In the genomic region with DNA sequence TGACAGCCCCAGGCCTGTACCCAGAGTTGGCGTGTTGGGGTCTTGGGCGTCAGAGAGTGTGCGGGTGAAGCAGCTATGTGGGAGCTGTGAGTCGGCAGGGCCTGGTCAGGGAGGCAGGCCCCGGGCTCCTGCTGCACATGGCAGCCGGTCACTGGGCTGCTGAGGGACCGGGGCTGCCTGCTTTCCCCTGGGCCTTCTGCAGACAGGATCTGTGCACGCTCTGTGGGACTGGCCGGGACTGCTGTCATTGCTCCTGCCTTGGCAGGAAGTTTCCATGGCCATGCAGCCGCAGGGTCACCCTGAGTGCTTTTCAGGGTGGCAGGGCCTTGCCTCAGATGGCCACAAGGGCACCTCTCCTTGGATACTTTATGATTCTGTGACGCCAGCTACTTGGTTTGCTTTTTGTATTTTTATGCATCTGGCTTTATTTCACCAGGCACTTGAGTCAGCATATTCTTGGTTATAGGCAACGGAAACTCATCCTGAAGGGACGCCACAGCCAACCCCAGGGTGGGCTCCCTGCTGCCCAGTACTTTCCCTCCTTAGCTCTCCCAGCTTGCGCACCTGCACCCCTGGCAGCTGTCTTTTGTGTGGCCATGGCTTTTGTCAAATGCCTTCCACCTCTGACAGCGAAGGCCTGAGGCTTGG, we compare ENCODE assay signal across 33 cellular contexts. TPM values are rescaled to one million over a fixed set of nuclear protein-coding genes. Genes with fewer than 3 reads are reported as not detected.
A peak's percentile ranks its signal among the peaks of the same experiment; 100 is the strongest.
DNase-seq lines count a peak whose midpoint lies in the region; ATAC-seq, FAIRE-seq and TF ChIP-seq lines count a peak whose summit lies in the region.
"Had no signal": no experiment of that assay in that cellular context is flagged by ENCODE, and none has a peak within 500 bp of the region (broad histone marks: within the 10 kb centered on the region; RNA-seq: fewer than 3 reads in every experiment).

No MANE protein-coding gene starts in this region.

- no peak overlapping the region for H3K14ac ChIP-seq in neuronal stem cell (ENCODE audit: low read length)

- no peak overlapping the region for H2BK15ac ChIP-seq in neuronal stem cell (ENCODE audit: low read length)

- H3K9ac ChIP-seq in K562 (ENCODE audit: insufficient read depth in 1 of 2, low read depth in 2 of 2, low read length in 2 of 2) (peak overlapping the region in 1 of 2 experiments; percentile 45; a peak in 1 of 4 replicates), neuronal stem cell (ENCODE audit: low read depth, low read length, poor library complexity) (peak overlapping the region; percentile 44), neural progenitor cell (no peak overlapping the region)

- no peak overlapping the region for H3K4ac ChIP-seq in neuronal stem cell (ENCODE audit: low read length)

- H3K79me1 ChIP-seq in neuronal stem cell (ENCODE audit: low read depth, low read length) = peaks cover 8% of the 10 kb centered on the region

- no peak overlapping the region for H3K4me3 ChIP-seq in A549
- H3K4me3 ChIP-seq in GM23338 = no peak overlapping the region
- no peak overlapping the region for H3K4me3 ChIP-seq in K562
- H3K4me3 ChIP-seq in neuronal stem cell (ENCODE audit: low read length in 2 of 2) = no peak overlapping the region
- no peak overlapping the region for H3K4me3 ChIP-seq in neural progenitor cell
- H3K4me3 ChIP-seq: lower lobe of right lung, ovary, smooth muscle cell, thyroid gland, vagina had no signal

- H2BK120ac ChIP-seq in neuronal stem cell (ENCODE audit: low read depth, low read length) = no peak overlapping the region

- no TSS peak for BruUV-seq in K562 (replicated peaks; lab: Mats Ljungman, UMichigan)

- H2BK5ac ChIP-seq in neuronal stem cell (ENCODE audit: low read length) = peak overlapping the region; percentile 66

- H3F3A ChIP-seq in GM23338 (replicated peaks; ENCODE audit: low read depth) (no peaks in the 10 kb centered on the region), neural progenitor cell (ENCODE audit: low read depth) (no peaks in the 10 kb centered on the region)

- no peak for TF ChIP-seq POLR2A in A549 (IDR thresholded peaks at IDR 0.05; ENCODE audit: low read length)
- no peak for TF ChIP-seq POLR2A in K562 (conservative IDR thresholded peaks at IDR 0.05)

- DNase-seq in A549 (ENCODE audit: low read depth in 1 of 2, low spot score in 1 of 2) (no peak), GM23338 (ENCODE audit: low spot score) (no peak), K562 (ENCODE audit: extremely low read depth in 1 of 4, low spot score in 3 of 4) (no peak), neuronal stem cell (ENCODE audit: low spot score) (no peak), omental fat pad (ENCODE audit: low spot score) (no peak), neural progenitor cell (ENCODE audit: low spot score) (no peak)
- DNase-seq: activated CD4-positive, alpha-beta T cell treated with anti-CD3 and anti-CD28 coated beads for 4 hours; activated CD8-positive, alpha-beta memory T cell treated with anti-CD3 and anti-CD28 coated beads for 24 hours; activated effector memory CD4-positive, alpha-beta T cell treated with anti-CD3 and anti-CD28 coated beads, Interleukin-2, amount 50 U/mL, for 16 hours; activated T-cell treated with anti-CD3 and anti-CD28 coated beads for 4 hours; Caco-2; central memory CD4-positive, alpha-beta T cell; DMS53; effector memory CD8-positive, alpha-beta T cell; lower lobe of right lung; naive thymus-derived CD4-positive, alpha-beta T cell; NCI-H1436 treated with DMSO at 0.1 percent for 48 hours; ovary; SIG-M5; stimulated activated CD4-positive, alpha-beta T cell treated with anti-CD3 and anti-CD28 coated beads, Interleukin-2, amount 100 ng/mL, for 24 hours; stimulated activated naive CD8-positive, alpha-beta T cell treated with anti-CD3 and anti-CD28 coated beads, Interleukin-15, amount 100 ng/mL, for 72 hours; T-helper 9 cell; thyroid gland had no signal

- ATAC-seq in A549 (no peak), GM23338 (no peak), K562 (no peak), HG02759 (IDR thresholded peaks at IDR 0.05; ENCODE audit: unreplicated experiment) (no peak), omental fat pad (ENCODE audit: low FRiP score) (no peak)
- ATAC-seq: effector memory CD8-positive, alpha-beta T cell; HCT116; naive thymus-derived CD4-positive, alpha-beta T cell; Panc1; stimulated activated naive CD8-positive, alpha-beta T cell treated with anti-CD3 and anti-CD28 coated beads, Interleukin-15, amount 100 ng/mL, for 72 hours had no signal

- peaks cover 44% of the 10 kb centered on the region for H3K36me3 Mint-ChIP-seq in GM23338 (ENCODE audit: low read depth)
- H3K36me3 Mint-ChIP-seq in neural progenitor cell = peaks cover 24% of the 10 kb centered on the region

- no peak overlapping the region for H4K8ac ChIP-seq in neuronal stem cell (ENCODE audit: low read depth, low read length)

- H3K36me3 ChIP-seq in GM23338 (ENCODE audit: insufficient read depth) (no peaks in the 10 kb centered on the region; the same call in 1 of the 2 replicates), K562 (ENCODE audit: control insufficient read depth, insufficient read depth, low read length) (peaks cover 43% of the 10 kb centered on the region; the same call in 1 of the 3 replicates), neuronal stem cell (replicated peaks in 1 of 2; ENCODE audit: control insufficient read depth in 2 of 2, insufficient read depth in 2 of 2, low read length in 2 of 2) (peaks cover 44 to 72% of the 10 kb centered on the region in 2 donors), neural progenitor cell (no peaks in the 10 kb centered on the region)
- H3K36me3 ChIP-seq: ovary had no signal

- no peak overlapping the region for H3K27ac ChIP-seq in A549
- no peak overlapping the region for H3K27ac ChIP-seq in GM23338 (ENCODE audit: low read depth)
- no peak overlapping the region for H3K27ac ChIP-seq in K562 (ENCODE audit: extremely low read depth, low read depth, low read length)
- no peak overlapping the region for H3K27ac ChIP-seq in neuronal stem cell (replicated peaks; ENCODE audit: low read length)
- H3K27ac ChIP-seq in neural progenitor cell = no peak overlapping the region
- H3K27ac ChIP-seq: lower lobe of right lung, ovary, vagina, VCaP had no signal

- H3K79me2 ChIP-seq in GM23338 (replicated peaks; ENCODE audit: insufficient read depth) (peaks cover 15% of the 10 kb centered on the region), K562 (ENCODE audit: control insufficient read depth, insufficient read depth, low read length) (no peaks in the 10 kb centered on the region), neural progenitor cell (ENCODE audit: low read depth) (no peaks in the 10 kb centered on the region)

- no peak overlapping the region for H4K91ac ChIP-seq in neuronal stem cell (ENCODE audit: low read depth, low read length, poor library complexity)

- H3K4me1 ChIP-seq in A549 (0 out of 3 replicates have a peak, but pooled peaks cover 4% of the 10 kb centered on the region), GM23338 (ENCODE audit: insufficient read depth) (no peaks in the 10 kb centered on the region), K562 (replicated peaks in 1 of 2; ENCODE audit: control insufficient read depth in 2 of 2, insufficient read depth in 2 of 2, low read length in 2 of 2) (peaks cover 0 to 27% of the 10 kb centered on the region in 2 experiments; a peak in 2 of 5 replicates), neuronal stem cell (ENCODE audit: control insufficient read depth in 2 of 2, insufficient read depth in 1 of 2, low read depth in 1 of 2, low read length in 2 of 2) (peaks cover 0 to 3% of the 10 kb centered on the region in 2 donors), neural progenitor cell (no peaks in the 10 kb centered on the region)
- H3K4me1 ChIP-seq: Caco-2, vagina had no signal

- no peak overlapping the region for H3K18ac ChIP-seq in neuronal stem cell (ENCODE audit: low read length)

- H3K27me3 Mint-ChIP-seq in GM23338 (ENCODE audit: insufficient read depth, low read depth, poor library complexity) (peaks cover 10% of the 10 kb centered on the region), neural progenitor cell (ENCODE audit: insufficient read depth, low read depth) (peaks cover 7% of the 10 kb centered on the region)
- H3K27me3 Mint-ChIP-seq: effector memory CD8-positive, alpha-beta T cell; naive thymus-derived CD4-positive, alpha-beta T cell; stimulated activated naive CD8-positive, alpha-beta T cell treated with anti-CD3 and anti-CD28 coated beads, Interleukin-15, amount 100 ng/mL, for 72 hours had no signal

- no peaks in the 10 kb centered on the region for H3K9me1 ChIP-seq in K562 (ENCODE audit: control insufficient read depth, insufficient read depth, low read length)

- no peaks in the 10 kb centered on the region for H4K20me1 ChIP-seq in GM23338 (replicated peaks; ENCODE audit: insufficient read depth)
- no peaks in the 10 kb centered on the region for H4K20me1 ChIP-seq in K562 (replicated peaks; ENCODE audit: control insufficient read depth, insufficient read depth, low read length)
- peaks cover 8% of the 10 kb centered on the region for H4K20me1 ChIP-seq in neural progenitor cell (ENCODE audit: low read depth)

- WGBS in A549 (ENCODE audit: missing lambda C conversion rate) = 90% methylated on average over 13 of the region's 15 CpGs
- 88% methylated on average over 14 of the region's 15 CpGs for WGBS in K562 (ENCODE audit: insufficient coverage, low coverage, missing lambda C conversion rate)
- WGBS in neuronal stem cell (ENCODE audit: extremely low coverage in 2 of 2, insufficient read length in 2 of 2, insufficient replicate concordance in 1 of 2), 2 donors = no CpG with 5 or more reads among the region's 15 CpGs

- FAIRE-seq in A549 (lab: Jason Lieb, UNC) = no peak
- no peak for FAIRE-seq in K562 (lab: Jason Lieb, UNC)
- FAIRE-seq: GM12891, keratinocyte had no signal

- intact Hi-C loops in K562 (cut with micrococcal nuclease) = no loop called here

- H3K9me3 Mint-ChIP-seq in GM23338 (no peaks in the 10 kb centered on the region; the same call in 2 of the 3 replicates), neural progenitor cell (no peaks in the 10 kb centered on the region)
- H3K9me3 Mint-ChIP-seq: effector memory CD8-positive, alpha-beta T cell; naive thymus-derived CD4-positive, alpha-beta T cell; stimulated activated naive CD8-positive, alpha-beta T cell treated with anti-CD3 and anti-CD28 coated beads, Interleukin-15, amount 100 ng/mL, for 72 hours had no signal

- H3K9me2 ChIP-seq in GM23338 (ENCODE audit: insufficient read depth) = no peaks in the 10 kb centered on the region

- H3K27me3 ChIP-seq in GM23338 (ENCODE audit: insufficient read depth) = no peaks in the 10 kb centered on the region
- H3K27me3 ChIP-seq in K562 (ENCODE audit: control insufficient read depth in 2 of 2, insufficient read depth in 2 of 2, low read length in 2 of 2) = no peaks in the 10 kb centered on the region
- H3K27me3 ChIP-seq in neuronal stem cell (ENCODE audit: control insufficient read depth in 3 of 3, insufficient read depth in 3 of 3, low read depth in 1 of 3, low read length in 3 of 3) = no peaks in the 10 kb centered on the region
- H3K27me3 ChIP-seq in neural progenitor cell = no peaks in the 10 kb centered on the region
- H3K27me3 ChIP-seq: ovary, thyroid gland, vagina had no signal

- H3K23ac ChIP-seq in neuronal stem cell (ENCODE audit: low read depth, low read length, poor library complexity) = no peak overlapping the region

- TF ChIP-seq RAD21 in A549 (conservative IDR thresholded peaks at IDR 0.05 in 1 of 2, IDR thresholded peaks at IDR 0.05 in 1 of 2) (no peak), K562 (CRISPR knock-in tag; conservative IDR thresholded peaks at IDR 0.05 in 1 of 2, IDR thresholded peaks at IDR 0.05 in 1 of 2) (no peak)

- H3K9me3 ChIP-seq in A549 (no peaks in the 10 kb centered on the region), K562 (replicated peaks; ENCODE audit: control insufficient read depth, insufficient read depth, low read depth, low read length) (no peaks in the 10 kb centered on the region), neuronal stem cell (replicated peaks in 1 of 2; ENCODE audit: control insufficient read depth in 2 of 2, insufficient read depth in 1 of 2, low read depth in 1 of 2, low read length in 2 of 2) (no peaks in the 10 kb centered on the region), neural progenitor cell (ENCODE audit: low read depth) (no peaks in the 10 kb centered on the region)
- H3K9me3 ChIP-seq: Caco-2, lower lobe of right lung, ovary, thyroid gland, vagina had no signal

- H3K27ac Mint-ChIP-seq in GM23338 (peak overlapping the region; percentile 76), neural progenitor cell (no peak overlapping the region)

- H2AFZ ChIP-seq in GM23338 (no peak overlapping the region), K562 (ENCODE audit: low read depth, low read length) (no peak overlapping the region), neuronal stem cell (ENCODE audit: low read length) (no peak overlapping the region), neural progenitor cell (replicated peaks) (no peak overlapping the region)

- CTCF ChIA-PET in A549 (lab: Yijun Ruan, JAX) = interaction anchor here (1.2 kb wide), 1 partner anchor 22 kb away, joined by 3 read pairs; no protein-coding TSS in a partner anchor
- CTCF ChIA-PET in K562 (lab: Yijun Ruan, JAX; ENCODE audit: low intra/inter-chr PET ratio) = interaction anchor here (0.7 kb wide), 1 partner anchor 91 kb away, joined by 3 read pairs; no protein-coding TSS in a partner anchor

- TF ChIP-seq EP300 in A549 (IDR thresholded peaks at IDR 0.05) (no peak), K562 (IDR thresholded peaks at IDR 0.05; ENCODE audit: low read length) (no peak)

- in situ Hi-C loops in K562 (cut with MboI) = no loop called here

- H3K4me2 ChIP-seq in A549 (no peak overlapping the region), GM23338 (no peak overlapping the region), K562 (ENCODE audit: insufficient read depth, low read length) (no peak overlapping the region), neuronal stem cell (ENCODE audit: insufficient read depth, low read length, poor library complexity, severe bottlenecking) (no peak overlapping the region), neural progenitor cell (no peak overlapping the region)
- H3K4me2 ChIP-seq: smooth muscle cell had no signal

- no peak overlapping the region for H2AK5ac ChIP-seq in neuronal stem cell (ENCODE audit: low read depth, low read length)

- peaks cover 14% of the 10 kb centered on the region for H3K4me1 Mint-ChIP-seq in GM23338
- peaks cover 4% of the 10 kb centered on the region for H3K4me1 Mint-ChIP-seq in neural progenitor cell
- H3K4me1 Mint-ChIP-seq: CD14-positive monocyte had no signal

- TF ChIP-seq CTCF in A549 (IDR thresholded peaks at IDR 0.05) = no peak
- no peak for TF ChIP-seq CTCF in GM23338 (conservative IDR thresholded peaks at IDR 0.05; ENCODE audit: low read depth in 2 of 2)
- no peak for TF ChIP-seq CTCF in K562 (IDR thresholded peaks at IDR 0.05 in 2 of 3, conservative IDR thresholded peaks at IDR 0.05 in 1 of 3; ENCODE audit: insufficient read depth in 2 of 3, low read depth in 1 of 3, low read length in 3 of 3)
- no peak for TF ChIP-seq CTCF in omental fat pad (IDR thresholded peaks at IDR 0.05)
- TF ChIP-seq CTCF in neural progenitor cell (IDR thresholded peaks at IDR 0.05) = no peak

- H2BK12ac ChIP-seq in neuronal stem cell (ENCODE audit: low read length) = no peak overlapping the region

- no peak overlapping the region for H3K4me3 Mint-ChIP-seq in GM23338
- H3K4me3 Mint-ChIP-seq in neural progenitor cell = no peak overlapping the region
- H3K4me3 Mint-ChIP-seq: CD14-positive monocyte; effector memory CD8-positive, alpha-beta T cell; naive thymus-derived CD4-positive, alpha-beta T cell; stimulated activated naive CD8-positive, alpha-beta T cell treated with anti-CD3 and anti-CD28 coated beads, Interleukin-15, amount 100 ng/mL, for 72 hours had no signal

- POLR2A ChIA-PET in A549 (lab: Yijun Ruan, JAX) (no interaction called here), K562 (lab: Yijun Ruan, JAX) (no interaction called here)

RNA-seq across cellular contexts. Expression of gene AP2A2, which starts 52.5 kb away (rescaled TPM):
- polyA plus RNA-seq in A549 (2011; rRNA removed) (60.4 and 72.6 TPM in 2 replicates), A549 (2017; fragmentation: RNase III; extraction: RNeasy Plus Mini Kit Qiagen cat#74134 plus additional on column Dnase treatment) (39.4 to 45.7 TPM (median 41.3 TPM) in 3 replicates), GM23338 (2016; fragmentation: Nextera tagmentation; extraction: Ambion mirVana) (23.7 and 28.4 TPM in 2 replicates), K562 (2011; rRNA removed) (27.7 and 30.6 TPM in 2 replicates), K562 (2014; fragmentation: Illumina TruSeq; extraction: Trizol) (29.5 and 41.7 TPM in 2 replicates), K562 (2014; fragmentation: Nextera tagmentation; extraction: Ambion mirVana) (1 to 10 TPM in 1 of 2 experiments, under 1 TPM in 1; 0.69 to 1.3 TPM), K562 (2014; rRNA removed) (15.2 and 16.7 TPM in 2 replicates)
- 74.8 and 78.3 TPM in 2 replicates for polyA plus RNA-seq in A549 (2012; cell fraction: cytosol; rRNA removed)
- 123 and 157 TPM in 2 replicates for polyA plus RNA-seq in A549 (2012; cell fraction: nucleus; rRNA removed)
- polyA minus RNA-seq in A549 (2011; rRNA and poly(A)+ RNA removed) = 115 and 145 TPM in 2 replicates
- 36.4 and 47.5 TPM in 2 replicates for total RNA-seq in GM23338 (2014; rRNA removed; shearing (Covaris generic))
- total RNA-seq in K562 (2011; cell fraction: chromatin; rRNA removed; ENCODE audit: low replicate concordance) = 125 and 255 TPM in 2 replicates
- 84.6 and 90.9 TPM in 2 replicates for total RNA-seq in K562 (2011; cell fraction: nucleolus; rRNA removed)
- 84.5 and 112 TPM in 2 replicates for total RNA-seq in K562 (2011; cell fraction: nucleoplasm; rRNA removed)
- total RNA-seq in K562 (2014; rRNA removed) (8.1 and 11.0 TPM in 2 replicates), K562 (2014; rRNA removed; fragmentation: Illumina TruSeq; extraction: Trizol) (11.9 and 16.2 TPM in 2 replicates), K562 (2015; rRNA removed; fragmentation: Illumina TruSeq; extraction: Trizol) (19.8 and 22.8 TPM in 2 replicates), K562 (2021) (26.2 and 33.3 TPM in 2 replicates), omental fat pad (100 to 1,000 TPM in 2 of 4 donors, 10 to 100 TPM in 2; 68.4 to 126 (median 99.2) TPM), neural progenitor cell (ENCODE audit: low replicate concordance) (50.4 and 67.5 TPM in 2 replicates)
- 20.2 and 29.9 TPM in 2 replicates for polyA plus RNA-seq in K562 (2011; cell fraction: cytosol; rRNA removed)
- polyA plus RNA-seq in K562 (2011; cell fraction: nucleus; rRNA removed) = 82.5 and 86.1 TPM in 2 replicates
- polyA plus RNA-seq in K562 (2012) = 31.2 and 48.0 TPM in 2 replicates
- polyA minus RNA-seq in K562 (2011; rRNA and poly(A)+ RNA removed) = 21.8 and 29.8 TPM in 2 replicates
- polyA minus RNA-seq in K562 (2011; cell fraction: cytosol; rRNA and poly(A)+ RNA removed) = 76.6 and 78.5 TPM in 2 replicates
- 26.1 and 39.5 TPM in 2 replicates for polyA minus RNA-seq in K562 (2011; cell fraction: nucleus; rRNA and poly(A)+ RNA removed)
- 49.2 TPM for polyA plus RNA-seq in neuronal stem cell (2013, experiment 1 of 2)
- 52.4 TPM for polyA plus RNA-seq in neuronal stem cell (2013, experiment 2 of 2)

RNA-seq across cellular contexts. Expression of gene MUC6, which starts 58.3 kb away (rescaled TPM):
- polyA plus RNA-seq in A549 (2011; rRNA removed) (not detected in 2 replicates), A549 (2017; fragmentation: RNase III; extraction: RNeasy Plus Mini Kit Qiagen cat#74134 plus additional on column Dnase treatment) (not detected in 3 replicates), GM23338 (2016; fragmentation: Nextera tagmentation; extraction: Ambion mirVana) (not detected in 2 replicates), K562 (2011; rRNA removed) (not detected in 2 replicates), K562 (2014; fragmentation: Illumina TruSeq; extraction: Trizol) (not detected in 2 replicates), K562 (2014; fragmentation: Nextera tagmentation; extraction: Ambion mirVana) (not detected), K562 (2014; rRNA removed) (0.01 TPM in 1 of 2 replicates, not detected in the other)
- not detected in 2 replicates for polyA plus RNA-seq in A549 (2012; cell fraction: cytosol; rRNA removed)
- under 0.01 TPM in 1 of 2 replicates, not detected in the other for polyA plus RNA-seq in A549 (2012; cell fraction: nucleus; rRNA removed)
- 0.08 TPM in 1 of 2 replicates, not detected in the other for polyA minus RNA-seq in A549 (2011; rRNA and poly(A)+ RNA removed)
- total RNA-seq in GM23338 (2014; rRNA removed; shearing (Covaris generic)) = not detected in 2 replicates
- not detected in 2 replicates for total RNA-seq in K562 (2011; cell fraction: chromatin; rRNA removed; ENCODE audit: low replicate concordance)
- total RNA-seq in K562 (2011; cell fraction: nucleolus; rRNA removed) = not detected in 2 replicates
- total RNA-seq in K562 (2011; cell fraction: nucleoplasm; rRNA removed) = not detected in 2 replicates
- total RNA-seq in K562 (2014; rRNA removed) (not detected in 2 replicates), K562 (2014; rRNA removed; fragmentation: Illumina TruSeq; extraction: Trizol) (not detected in 2 replicates), K562 (2015; rRNA removed; fragmentation: Illumina TruSeq; extraction: Trizol) (not detected in 2 replicates), K562 (2021) (0.16 TPM in 1 of 2 replicates, not detected in the other), omental fat pad (not detected), neural progenitor cell (ENCODE audit: low replicate concordance) (not detected in 2 replicates)
- not detected in 2 replicates for polyA plus RNA-seq in K562 (2011; cell fraction: cytosol; rRNA removed)
- not detected in 2 replicates for polyA plus RNA-seq in K562 (2011; cell fraction: nucleus; rRNA removed)
- polyA plus RNA-seq in K562 (2012) = 0.03 and 0.06 TPM in 2 replicates
- polyA minus RNA-seq in K562 (2011; rRNA and poly(A)+ RNA removed) = not detected in 2 replicates
- polyA minus RNA-seq in K562 (2011; cell fraction: cytosol; rRNA and poly(A)+ RNA removed) = not detected in 2 replicates
- polyA minus RNA-seq in K562 (2011; cell fraction: nucleus; rRNA and poly(A)+ RNA removed) = not detected in 2 replicates
- polyA plus RNA-seq in neuronal stem cell (2013, experiment 1 of 2) = not detected
- polyA plus RNA-seq in neuronal stem cell (2013, experiment 2 of 2) = not detected
- total RNA-seq: Caco-2; naive thymus-derived CD4-positive, alpha-beta T cell; renal cortical epithelial cell; smooth muscle cell; thyroid gland; vagina had no signal
- polyA plus RNA-seq: CD14-positive monocyte; keratinocyte; naive thymus-derived CD4-positive, alpha-beta T cell; smooth muscle cell had no signal

Comparison
In these comparisons a context has a peak if more than half of its experiments do, and no peak if none do; other contexts are left out.
1. Of the 35 proteins assayed by ChIP-seq in both K562 and A549: peak only in K562: none; only in A549: MAFK; in both: none; in neither: 34.